12 cellular contexts compared by ENCODE assay signal in the genomic region with DNA sequence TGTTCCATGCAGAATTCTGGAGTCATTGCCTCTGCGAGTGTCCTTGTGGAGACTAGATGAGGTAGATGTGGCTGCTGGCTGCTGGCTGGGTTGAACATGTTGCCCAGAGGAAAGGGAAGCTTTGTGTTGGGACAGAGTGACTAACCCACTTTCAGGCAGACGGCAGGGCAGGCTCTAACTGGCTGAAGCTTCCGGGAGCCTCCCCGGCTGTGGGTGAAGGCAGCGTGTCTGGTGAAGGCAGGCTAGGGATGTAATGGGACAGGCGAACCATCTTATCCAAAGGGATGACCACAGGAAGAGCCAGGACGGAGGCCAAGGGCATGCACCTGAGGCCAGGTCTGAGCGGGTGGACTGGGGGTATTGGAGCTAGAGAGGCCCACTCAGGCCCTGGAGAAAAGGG. TPM values are rescaled to one million over a fixed set of nuclear protein-coding genes. Genes with fewer than 3 reads are reported as not detected.
DNase-seq lines count a peak whose midpoint lies in the region; ATAC-seq, FAIRE-seq and TF ChIP-seq lines count a peak whose summit lies in the region.
"Had no signal": no experiment of that assay in that cellular context is flagged by ENCODE, and none has a peak within 500 bp of the region (broad histone marks: within the 10 kb centered on the region; RNA-seq: fewer than 3 reads in every experiment).

No MANE protein-coding gene starts in this region.

- no peaks in the 10 kb centered on the region for H3K27me3 Mint-ChIP-seq in activated CD8-positive, alpha-beta T cell treated with anti-CD3 and anti-CD28 coated beads for 36 hours
- H3K27me3 Mint-ChIP-seq: brain had no signal

- TF ChIP-seq POLR2A in A549 (IDR thresholded peaks at IDR 0.05; ENCODE audit: low read length) (no peak), erythroblast (IDR thresholded peaks at IDR 0.05; ENCODE audit: low read length) (no peak)

- no peak for TF ChIP-seq RAD21 in A549 (conservative IDR thresholded peaks at IDR 0.05 in 1 of 2, IDR thresholded peaks at IDR 0.05 in 1 of 2)

- no peak for TF ChIP-seq CTCF in A549 (IDR thresholded peaks at IDR 0.05)
- no peak for TF ChIP-seq CTCF in activated CD8-positive, alpha-beta T cell treated with anti-CD3 and anti-CD28 coated beads for 36 hours (IDR thresholded peaks at IDR 0.05)

- no peak for FAIRE-seq in A549 (lab: Jason Lieb, UNC)
- FAIRE-seq: TTC549 had no signal

- H3K4me3 ChIP-seq in A549: no peak overlapping the region

- peaks cover 19% of the 10 kb centered on the region for H3K4me1 ChIP-seq in A549
- H3K4me1 ChIP-seq: parathyroid adenoma had no signal

- intact Hi-C loops in activated CD8-positive, alpha-beta T cell treated with anti-CD3 and anti-CD28 coated beads for 36 hours (cut with micrococcal nuclease): no loop called here

- 90% methylated on average over 8 of the region's 8 CpGs for WGBS in A549 (ENCODE audit: missing lambda C conversion rate)

- CTCF ChIA-PET in A549 (lab: Yijun Ruan, JAX): interaction anchor here (0.9 to 4.8 kb wide), 7 partner anchors 9 to 221 kb away, joined by 3 to 22 read pairs (median 5); a partner anchor contains a TSS
- CTCF ChIA-PET in activated CD8-positive, alpha-beta T cell treated with anti-CD3 and anti-CD28 coated beads for 36 hours (lab: Charles Lee): interaction anchor here (1.4 to 2.0 kb wide), 2 partner anchors 13 to 129 kb away, joined by 4 to 6 read pairs; no protein-coding TSS in a partner anchor

- H3K9me3 Mint-ChIP-seq in activated CD8-positive, alpha-beta T cell treated with anti-CD3 and anti-CD28 coated beads for 36 hours: no peaks in the 10 kb centered on the region
- H3K9me3 Mint-ChIP-seq: brain had no signal

- H3K27ac ChIP-seq in A549: peak overlapping the region; percentile 49 to 69; a peak in 5 of 6 replicates
- H3K27ac ChIP-seq: parathyroid adenoma had no signal

- TF ChIP-seq EP300 in A549 (IDR thresholded peaks at IDR 0.05): no peak

- H3K4me1 Mint-ChIP-seq in activated CD8-positive, alpha-beta T cell treated with anti-CD3 and anti-CD28 coated beads for 36 hours (ENCODE audit: low read depth): peaks cover 37% of the 10 kb centered on the region

- H3K4me2 ChIP-seq in A549: no peak overlapping the region

- in situ Hi-C loops in G401 (cut with HindIII; ENCODE audit: low sequenced_read_pairs): no loop called here

- POLR2A ChIA-PET in A549 (lab: Yijun Ruan, JAX): interaction anchor here (1.1 kb wide), 1 partner anchor 31 kb away, joined by 3 read pairs; no protein-coding TSS in a partner anchor
- POLR2A ChIA-PET in activated CD8-positive, alpha-beta T cell treated with anti-CD3 and anti-CD28 coated beads for 36 hours (lab: Charles Lee): interaction anchor here (1.3 to 2.2 kb wide), 3 partner anchors 9 to 123 kb away, joined by 4 to 9 read pairs (median 9); no protein-coding TSS in a partner anchor

- H3K36me3 Mint-ChIP-seq in activated CD8-positive, alpha-beta T cell treated with anti-CD3 and anti-CD28 coated beads for 36 hours (ENCODE audit: low read depth): no peaks in the 10 kb centered on the region

- H3K9me3 ChIP-seq in A549: no peaks in the 10 kb centered on the region

- DNase-seq in A549 (ENCODE audit: low read depth in 1 of 2, low spot score in 1 of 2): no peak
- peak; percentile 74 for DNase-seq in HT1080 (ENCODE audit: low read depth)
- DNase-seq in activated CD8-positive, alpha-beta T cell treated with anti-CD3 and anti-CD28 coated beads for 36 hours: no peak
- peak; percentile 69 for DNase-seq in islet precursor cell
- DNase-seq in erythroblast (lab: John Stamatoyannopoulos, UW): no peak
- DNase-seq in Ammon's horn (ENCODE audit: low spot score): no peak
- DNase-seq in D341Med (ENCODE audit: low spot score): no peak
- no peak for DNase-seq in G401 (ENCODE audit: low spot score)
- DNase-seq: NCI-H446 treated with DMSO at 0.1 percent for 48 hours had no signal

- H3K4me3 Mint-ChIP-seq in activated CD8-positive, alpha-beta T cell treated with anti-CD3 and anti-CD28 coated beads for 36 hours: no peak overlapping the region
- H3K4me3 Mint-ChIP-seq: brain had no signal

- peak overlapping the region; percentile 33 for H3K27ac Mint-ChIP-seq in activated CD8-positive, alpha-beta T cell treated with anti-CD3 and anti-CD28 coated beads for 36 hours

- ATAC-seq in A549: no peak
- ATAC-seq in activated CD8-positive, alpha-beta T cell treated with anti-CD3 and anti-CD28 coated beads for 36 hours: no peak

TF ChIP-seq in A549, 52 proteins besides CTCF, POLR2A, EP300 and RAD21:
- no peak for TF ChIP-seq PHF8 (IDR thresholded peaks at IDR 0.05; ENCODE audit: borderline replicate concordance, low read depth)
- TF ChIP-seq KDM5A (IDR thresholded peaks at IDR 0.05): no peak
- TF ChIP-seq GATA3 (IDR thresholded peaks at IDR 0.05; ENCODE audit: borderline replicate concordance): no peak
- TF ChIP-seq FOXS1 (CRISPR knock-in tag; IDR thresholded peaks at IDR 0.05): no peak
- TF ChIP-seq TP53 (CRISPR knock-in tag; IDR thresholded peaks at IDR 0.05): no peak
- TF ChIP-seq CBX2 (IDR thresholded peaks at IDR 0.05; ENCODE audit: borderline replicate concordance, low read depth): no peak
- no peak for TF ChIP-seq EHF (CRISPR knock-in tag; IDR thresholded peaks at IDR 0.05)
- TF ChIP-seq RARB (CRISPR knock-in tag; IDR thresholded peaks at IDR 0.05): no peak
- TF ChIP-seq, protein P1, sequence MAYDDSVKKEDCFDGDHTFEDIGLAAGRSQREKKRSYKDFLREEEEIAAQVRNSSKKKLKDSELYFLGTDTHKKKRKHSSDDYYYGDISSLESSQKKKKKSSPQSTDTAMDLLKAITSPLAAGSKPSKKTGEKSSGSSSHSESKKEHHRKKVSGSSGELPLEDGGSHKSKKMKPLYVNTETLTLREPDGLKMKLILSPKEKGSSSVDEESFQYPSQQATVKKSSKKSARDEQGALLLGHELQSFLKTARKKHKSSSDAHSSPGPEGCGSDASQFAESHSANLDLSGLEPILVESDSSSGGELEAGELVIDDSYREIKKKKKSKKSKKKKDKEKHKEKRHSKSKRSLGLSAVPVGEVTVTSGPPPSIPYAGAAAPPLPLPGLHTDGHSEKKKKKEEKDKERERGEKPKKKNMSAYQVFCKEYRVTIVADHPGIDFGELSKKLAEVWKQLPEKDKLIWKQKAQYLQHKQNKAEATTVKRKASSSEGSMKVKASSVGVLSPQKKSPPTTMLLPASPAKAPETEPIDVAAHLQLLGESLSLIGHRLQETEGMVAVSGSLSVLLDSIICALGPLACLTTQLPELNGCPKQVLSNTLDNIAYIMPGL (CRISPR knock-in tag; IDR thresholded peaks at IDR 0.05; ENCODE audit: borderline replicate concordance): no peak
- TF ChIP-seq, protein P2, sequence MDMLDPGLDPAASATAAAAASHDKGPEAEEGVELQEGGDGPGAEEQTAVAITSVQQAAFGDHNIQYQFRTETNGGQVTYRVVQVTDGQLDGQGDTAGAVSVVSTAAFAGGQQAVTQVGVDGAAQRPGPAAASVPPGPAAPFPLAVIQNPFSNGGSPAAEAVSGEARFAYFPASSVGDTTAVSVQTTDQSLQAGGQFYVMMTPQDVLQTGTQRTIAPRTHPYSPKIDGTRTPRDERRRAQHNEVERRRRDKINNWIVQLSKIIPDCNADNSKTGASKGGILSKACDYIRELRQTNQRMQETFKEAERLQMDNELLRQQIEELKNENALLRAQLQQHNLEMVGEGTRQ (IDR thresholded peaks at IDR 0.05): no peak
- TF ChIP-seq HOXB5 (CRISPR knock-in tag; IDR thresholded peaks at IDR 0.05): no peak
- TF ChIP-seq MAFK (IDR thresholded peaks at IDR 0.05; ENCODE audit: partially characterized antibody): no peak
TF ChIP-seq in A549: peak in this region for 0.

RNA-seq across cellular contexts. Expression of a gene that starts 16.0 kb away (rescaled TPM):
- polyA plus RNA-seq in A549 (2011; rRNA removed) (0.36 and 0.57 TPM in 2 replicates), A549 (2017; fragmentation: RNase III; extraction: RNeasy Plus Mini Kit Qiagen cat#74134 plus additional on column Dnase treatment) (0.30 to 0.36 TPM (median 0.31 TPM) in 3 replicates)
- 0.22 and 0.27 TPM in 2 replicates for polyA plus RNA-seq in A549 (2012; cell fraction: cytosol; rRNA removed)
- 0.43 and 0.48 TPM in 2 replicates for polyA plus RNA-seq in A549 (2012; cell fraction: nucleus; rRNA removed)
- polyA minus RNA-seq in A549 (2011; rRNA and poly(A)+ RNA removed): 0.21 and 0.63 TPM in 2 replicates
- total RNA-seq in HT1080 (2014; rRNA removed; shearing (Covaris generic)): 0.35 and 0.47 TPM in 2 replicates
- 0.17 and 0.36 TPM in 2 replicates for polyA plus RNA-seq in HT1080 (2015; cell fraction: cytosol; rRNA removed)
- polyA plus RNA-seq in HT1080 (2015; cell fraction: nucleus; rRNA removed): 0.10 and 0.23 TPM in 2 replicates
- under 1 TPM; 0.65 to 0.76 TPM for total RNA-seq in activated CD8-positive, alpha-beta T cell treated with anti-CD3 and anti-CD28 coated beads for 36 hours
- total RNA-seq in G401 (2014; rRNA removed; shearing (Covaris generic)): 0.55 and 1.3 TPM in 2 replicates

RNA-seq across cellular contexts. Expression of a gene that starts 30.5 kb away (rescaled TPM):
- polyA plus RNA-seq in A549 (2011; rRNA removed) (7.4 and 8.3 TPM in 2 replicates), A549 (2017; fragmentation: RNase III; extraction: RNeasy Plus Mini Kit Qiagen cat#74134 plus additional on column Dnase treatment) (2.0 to 2.5 TPM (median 2.0 TPM) in 3 replicates)
- polyA plus RNA-seq in A549 (2012; cell fraction: cytosol; rRNA removed): 1.8 and 1.9 TPM in 2 replicates
- 2.6 and 4.1 TPM in 2 replicates for polyA plus RNA-seq in A549 (2012; cell fraction: nucleus; rRNA removed)
- polyA minus RNA-seq in A549 (2011; rRNA and poly(A)+ RNA removed): 4.3 TPM in 2 replicates
- 3.5 and 4.6 TPM in 2 replicates for total RNA-seq in HT1080 (2014; rRNA removed; shearing (Covaris generic))
- 7.0 and 10.4 TPM in 2 replicates for polyA plus RNA-seq in HT1080 (2015; cell fraction: cytosol; rRNA removed)
- polyA plus RNA-seq in HT1080 (2015; cell fraction: nucleus; rRNA removed): 20.1 and 25.4 TPM in 2 replicates
- total RNA-seq in activated CD8-positive, alpha-beta T cell treated with anti-CD3 and anti-CD28 coated beads for 36 hours: 10 to 100 TPM in 1 of 2 experiments, 1 to 10 TPM in 1; 9.9 to 11.7 TPM
- total RNA-seq in G401 (2014; rRNA removed; shearing (Covaris generic)): 4.8 and 5.2 TPM in 2 replicates

RNA-seq across cellular contexts. Expression of a gene that starts 51.7 kb away (rescaled TPM):
- 53.0 and 115 TPM in 2 replicates for polyA plus RNA-seq in A549 (2011; rRNA removed)
- polyA plus RNA-seq in A549 (2012; cell fraction: cytosol; rRNA removed): 26.5 and 43.2 TPM in 2 replicates
- polyA plus RNA-seq in A549 (2012; cell fraction: nucleus; rRNA removed): 10.7 and 11.1 TPM in 2 replicates
- polyA plus RNA-seq in A549 (2017; fragmentation: RNase III; extraction: RNeasy Plus Mini Kit Qiagen cat#74134 plus additional on column Dnase treatment): 90.8 to 97.5 TPM (median 92.1 TPM) in 3 replicates
- 9.0 and 10.0 TPM in 2 replicates for polyA minus RNA-seq in A549 (2011; rRNA and poly(A)+ RNA removed)
- total RNA-seq in HT1080 (2014; rRNA removed; shearing (Covaris generic)): 48.6 and 61.7 TPM in 2 replicates
- polyA plus RNA-seq in HT1080 (2015; cell fraction: cytosol; rRNA removed): 66.8 and 76.0 TPM in 2 replicates
- polyA plus RNA-seq in HT1080 (2015; cell fraction: nucleus; rRNA removed): 36.5 and 40.0 TPM in 2 replicates
- 10 to 100 TPM; 54.3 to 57.9 TPM for total RNA-seq in activated CD8-positive, alpha-beta T cell treated with anti-CD3 and anti-CD28 coated beads for 36 hours
- total RNA-seq in G401 (2014; rRNA removed; shearing (Covaris generic)): 51.7 and 63.0 TPM in 2 replicates

Comparison
In these comparisons a context has a peak if more than half of its experiments do, and no peak if none do; other contexts are left out.
1. DNase-seq: peak in HT1080 (single experiment) and islet precursor cell (single experiment); none in A549 (0 of 2), activated CD8-positive, alpha-beta T cell treated with anti-CD3 and anti-CD28 coated beads for 36 hours (single experiment), erythroblast (0 of 2), Ammon's horn (single experiment), D341Med (single experiment) and G401 (single experiment).